9 cellular contexts compared by ENCODE assay signal in the genomic region with DNA sequence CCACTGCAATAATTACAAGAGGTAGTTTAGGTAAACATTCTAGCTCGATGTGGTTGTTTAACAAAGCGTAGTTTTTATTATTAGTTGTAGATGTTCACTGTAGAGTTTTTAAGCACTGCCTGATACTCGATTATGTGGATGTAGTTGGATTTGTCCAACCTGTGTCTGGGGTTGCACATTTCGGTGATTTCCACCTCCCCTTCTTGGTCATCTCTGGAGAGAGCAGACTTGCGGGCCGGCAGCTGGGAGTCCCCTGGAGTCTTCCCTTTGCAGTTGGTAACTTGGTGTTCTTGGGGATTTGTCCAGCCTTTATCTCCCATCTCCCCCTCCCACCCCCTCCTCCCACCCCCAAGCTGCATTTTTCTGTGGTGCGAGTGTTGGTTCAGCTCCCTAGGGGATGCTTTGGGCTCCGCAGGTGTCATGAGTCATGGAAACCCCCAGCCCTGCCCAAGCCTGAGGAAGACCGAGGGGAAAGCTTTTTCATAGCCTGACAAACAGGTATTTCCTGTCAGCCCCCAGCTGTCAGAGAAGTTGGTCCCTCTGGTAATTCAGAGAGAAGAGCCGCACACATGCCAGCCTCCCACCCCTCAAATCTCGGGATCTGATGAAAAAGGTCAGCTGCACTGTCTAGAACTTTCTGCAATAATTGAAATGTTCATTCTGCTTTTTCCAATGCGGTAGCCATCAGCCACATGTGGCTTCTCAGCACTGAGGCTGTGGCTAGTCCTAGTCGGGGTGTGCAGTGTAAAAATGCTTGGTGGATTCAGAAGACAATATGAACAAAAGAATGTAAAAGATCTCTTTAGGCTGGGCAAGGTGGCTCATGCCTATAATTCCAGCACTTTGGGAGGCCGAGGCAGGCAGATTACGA. TPM values are rescaled to one million over a fixed set of nuclear protein-coding genes. Genes with fewer than 3 reads are reported as not detected.
A peak's percentile ranks its signal among the peaks of the same experiment; 100 is the strongest.
DNase-seq lines count a peak whose midpoint lies in the region; ATAC-seq and TF ChIP-seq lines count a peak whose summit lies in the region.
"Had no signal": no experiment of that assay in that cellular context is flagged by ENCODE, and none has a peak within 500 bp of the region (broad histone marks: within the 10 kb centered on the region; RNA-seq: fewer than 3 reads in every experiment).

No MANE protein-coding gene starts in this region.

- H3K4me3 ChIP-seq in SK-N-SH (ENCODE audit: low read depth in 2 of 2, low read length in 1 of 2) (no peak overlapping the region), testis (no peak overlapping the region)

- H3K4me2 ChIP-seq in SK-N-SH = no peak overlapping the region

- H4K20me1 ChIP-seq in SK-N-SH (ENCODE audit: insufficient read depth) = no peaks in the 10 kb centered on the region

- peaks cover 53% of the 10 kb centered on the region for H3K4me1 Mint-ChIP-seq in T-helper 1 cell treated with Interleukin-12 subunit alpha and Interleukin-12 subunit beta and Interleukin-4 antibody, amounts not matched to agents 30 μg/mL and 1 μg/mL, for 36 hours (ENCODE audit: low read depth)
- H3K4me1 Mint-ChIP-seq in activated T-helper 2 cell treated with anti-CD3 and anti-CD28 coated beads, Interferon-gamma antibody, Interleukin-2, Interleukin-4, amounts not matched to agents 10 μg/mL and 5 μg/mL and 100 μg/mL, durations not matched to agents 14 hours and 24 hours and 36 hours (ENCODE audit: low read depth) = peaks cover 21% of the 10 kb centered on the region
- H3K4me1 Mint-ChIP-seq in stimulated activated naive B cell treated with anti-CD40 and anti-IgM and Interleukin-4, amounts not matched to agents 10 μg/mL and 1 μg/mL and 100 μg/mL, for 72 hours = peaks cover 42 to 57% of the 10 kb centered on the region in 2 donors

- H3K27ac ChIP-seq in SK-N-SH (ENCODE audit: low read depth in 2 of 2, low read length in 1 of 2) = no peak overlapping the region
- H3K27ac ChIP-seq in testis = no peak overlapping the region

- TF ChIP-seq CTCF in SK-N-SH (IDR thresholded peaks at IDR 0.05) (no peak), testis (IDR thresholded peaks at IDR 0.05) (no peak)

- peak overlapping the region; percentile 79 for H3K27ac Mint-ChIP-seq in T-helper 1 cell treated with Interleukin-12 subunit alpha and Interleukin-12 subunit beta and Interleukin-4 antibody, amounts not matched to agents 30 μg/mL and 1 μg/mL, for 36 hours
- H3K27ac Mint-ChIP-seq in activated T-helper 2 cell treated with anti-CD3 and anti-CD28 coated beads, Interferon-gamma antibody, Interleukin-2, Interleukin-4, amounts not matched to agents 10 μg/mL and 5 μg/mL and 100 μg/mL, durations not matched to agents 14 hours and 24 hours and 36 hours = peak overlapping the region; percentile 9
- H3K27ac Mint-ChIP-seq in stimulated activated naive B cell treated with anti-CD40 and anti-IgM and Interleukin-4, amounts not matched to agents 10 μg/mL and 1 μg/mL and 100 μg/mL, for 72 hours = peak overlapping the region; percentile 84

- H3K4me1 ChIP-seq in SK-N-SH (ENCODE audit: control insufficient read depth in 1 of 2, insufficient read depth in 2 of 2, low read depth in 1 of 2, low read length in 1 of 2) (peaks cover 0 to 7% of the 10 kb centered on the region in 2 experiments; a peak in 1 of 4 replicates), testis (peaks cover 7% of the 10 kb centered on the region)

- H3K27me3 ChIP-seq in SK-N-SH (ENCODE audit: insufficient read depth) = no peaks in the 10 kb centered on the region
- no peaks in the 10 kb centered on the region for H3K27me3 ChIP-seq in testis

- no peak overlapping the region for H3K9ac ChIP-seq in SK-N-SH

- H2AFZ ChIP-seq in SK-N-SH (ENCODE audit: low read depth) = no peak overlapping the region

- no peaks in the 10 kb centered on the region for H3K36me3 ChIP-seq in SK-N-SH (replicated peaks in 1 of 2; ENCODE audit: control insufficient read depth in 1 of 2, insufficient read depth in 2 of 2, low read length in 1 of 2)
- H3K36me3 ChIP-seq in testis (ENCODE audit: low read depth, missing control alignments) = no peaks in the 10 kb centered on the region

- POLR2A ChIA-PET in SK-N-SH (lab: Yijun Ruan, JAX) = no interaction called here

- peak overlapping the region; percentile 59 for H3K4me3 Mint-ChIP-seq in T-helper 1 cell treated with Interleukin-12 subunit alpha and Interleukin-12 subunit beta and Interleukin-4 antibody, amounts not matched to agents 30 μg/mL and 1 μg/mL, for 36 hours
- no peak overlapping the region for H3K4me3 Mint-ChIP-seq in activated T-helper 2 cell treated with anti-CD3 and anti-CD28 coated beads, Interferon-gamma antibody, Interleukin-2, Interleukin-4, amounts not matched to agents 10 μg/mL and 5 μg/mL and 100 μg/mL, durations not matched to agents 14 hours and 24 hours and 36 hours (ENCODE audit: low read depth)
- peak overlapping the region; percentile 19 to 44 for H3K4me3 Mint-ChIP-seq in stimulated activated naive B cell treated with anti-CD40 and anti-IgM and Interleukin-4, amounts not matched to agents 10 μg/mL and 1 μg/mL and 100 μg/mL, for 72 hours

- H3K9me3 ChIP-seq in SK-N-SH (no peaks in the 10 kb centered on the region), testis (no peaks in the 10 kb centered on the region)

- no peaks in the 10 kb centered on the region for H3K79me2 ChIP-seq in SK-N-SH (ENCODE audit: insufficient read depth)

- no peak for TF ChIP-seq EP300 in SK-N-SH (IDR thresholded peaks at IDR 0.05; ENCODE audit: borderline replicate concordance in 1 of 2, low read depth in 1 of 2, low read length in 1 of 2)

- H3K36me3 Mint-ChIP-seq in T-helper 1 cell treated with Interleukin-12 subunit alpha and Interleukin-12 subunit beta and Interleukin-4 antibody, amounts not matched to agents 30 μg/mL and 1 μg/mL, for 36 hours (ENCODE audit: low read depth) = peaks cover 15% of the 10 kb centered on the region
- H3K36me3 Mint-ChIP-seq in activated T-helper 2 cell treated with anti-CD3 and anti-CD28 coated beads, Interferon-gamma antibody, Interleukin-2, Interleukin-4, amounts not matched to agents 10 μg/mL and 5 μg/mL and 100 μg/mL, durations not matched to agents 14 hours and 24 hours and 36 hours (ENCODE audit: low read depth) = peaks cover 21% of the 10 kb centered on the region
- peaks cover 4 to 9% of the 10 kb centered on the region in 2 donors for H3K36me3 Mint-ChIP-seq in stimulated activated naive B cell treated with anti-CD40 and anti-IgM and Interleukin-4, amounts not matched to agents 10 μg/mL and 1 μg/mL and 100 μg/mL, for 72 hours

- intact Hi-C loops in activated T-helper 2 cell treated with anti-CD3 and anti-CD28 coated beads, Interferon-gamma antibody, Interleukin-2, Interleukin-4, amounts not matched to agents 10 μg/mL and 5 μg/mL and 100 μg/mL, durations not matched to agents 14 hours and 24 hours and 36 hours (cut with micrococcal nuclease) = no loop called here
- intact Hi-C loops in testis (cut with DNase I; ENCODE audit: low total_unique reads) = no loop called here

- ATAC-seq in HG03039 (IDR thresholded peaks at IDR 0.05; ENCODE audit: unreplicated experiment) = peak; percentile 47
- ATAC-seq in stimulated activated naive B cell treated with anti-CD40 and anti-IgM and Interleukin-4, amounts not matched to agents 10 μg/mL and 1 μg/mL and 100 μg/mL, for 72 hours (replicated peaks) = peak; percentile 86

- WGBS in SK-N-SH (ENCODE audit: low lambda C conversion rate) = 85% methylated on average over 13 of the region's 15 CpGs
- 76 to 87% methylated on average over 15 of the region's 15 CpGs for WGBS in testis, 2 donors

- no peak for TF ChIP-seq POLR2A in testis (IDR thresholded peaks at IDR 0.05)

- no peaks in the 10 kb centered on the region for H3K9me2 ChIP-seq in SK-N-SH

- no peak for TF ChIP-seq RAD21 in SK-N-SH (IDR thresholded peaks at IDR 0.05; ENCODE audit: low read length)

- no peaks in the 10 kb centered on the region for H3K9me3 Mint-ChIP-seq in T-helper 1 cell treated with Interleukin-12 subunit alpha and Interleukin-12 subunit beta and Interleukin-4 antibody, amounts not matched to agents 30 μg/mL and 1 μg/mL, for 36 hours
- H3K9me3 Mint-ChIP-seq in activated T-helper 2 cell treated with anti-CD3 and anti-CD28 coated beads, Interferon-gamma antibody, Interleukin-2, Interleukin-4, amounts not matched to agents 10 μg/mL and 5 μg/mL and 100 μg/mL, durations not matched to agents 14 hours and 24 hours and 36 hours = no peaks in the 10 kb centered on the region
- H3K9me3 Mint-ChIP-seq in stimulated activated naive B cell treated with anti-CD40 and anti-IgM and Interleukin-4, amounts not matched to agents 10 μg/mL and 1 μg/mL and 100 μg/mL, for 72 hours = peaks cover 4% of the 10 kb centered on the region in 2 donors

- no peaks in the 10 kb centered on the region for H3F3A ChIP-seq in SK-N-SH (replicated peaks; ENCODE audit: insufficient read depth)

- no peak for DNase-seq in T-helper 1 cell
- DNase-seq in activated T-helper 2 cell treated with anti-CD3 and anti-CD28 coated beads, Interferon-gamma antibody, Interleukin-2, Interleukin-4, amounts not matched to agents 10 μg/mL and 5 μg/mL and 100 μg/mL, durations not matched to agents 14 hours and 24 hours and 36 hours (ENCODE audit: low spot score) = no peak
- DNase-seq in stimulated activated naive B cell treated with anti-CD40 and anti-IgM and Interleukin-4, amounts not matched to agents 10 μg/mL and 1 μg/mL and 100 μg/mL, for 72 hours = peak; percentile 51
- DNase-seq in SK-N-SH = no peak
- DNase-seq in stimulated activated CD4-positive, alpha-beta T cell treated with anti-CD3 and anti-CD28 coated beads, Interleukin-4, amount 100 ng/mL, for 4 hours = no peak
- no peak for DNase-seq in testis
- DNase-seq: ACHN had no signal

- no peaks in the 10 kb centered on the region for H3K27me3 Mint-ChIP-seq in T-helper 1 cell treated with Interleukin-12 subunit alpha and Interleukin-12 subunit beta and Interleukin-4 antibody, amounts not matched to agents 30 μg/mL and 1 μg/mL, for 36 hours (ENCODE audit: low read depth)
- H3K27me3 Mint-ChIP-seq in activated T-helper 2 cell treated with anti-CD3 and anti-CD28 coated beads, Interferon-gamma antibody, Interleukin-2, Interleukin-4, amounts not matched to agents 10 μg/mL and 5 μg/mL and 100 μg/mL, durations not matched to agents 14 hours and 24 hours and 36 hours (ENCODE audit: low read depth) = no peaks in the 10 kb centered on the region
- H3K27me3 Mint-ChIP-seq in stimulated activated naive B cell treated with anti-CD40 and anti-IgM and Interleukin-4, amounts not matched to agents 10 μg/mL and 1 μg/mL and 100 μg/mL, for 72 hours = no peaks in the 10 kb centered on the region

- CTCF ChIA-PET in SK-N-SH (lab: Yijun Ruan, JAX) = interaction anchor here (0.6 to 0.8 kb wide), 2 partner anchors 13 to 93 kb away, joined by 3 read pairs; no protein-coding TSS in a partner anchor

TF ChIP-seq in SK-N-SH, 30 proteins besides CTCF, POLR2A, EP300 and RAD21 (continues in another document):
- TF ChIP-seq NRF1 (IDR thresholded peaks at IDR 0.05; ENCODE audit: low read depth, low read length) = no peak
- no peak for TF ChIP-seq FOXM1 (IDR thresholded peaks at IDR 0.05; ENCODE audit: low read depth)

RNA-seq across cellular contexts. Expression of a gene that starts 50.3 kb away (rescaled TPM):
- 96.5 and 101 TPM in 2 replicates for total RNA-seq in activated T-helper 2 cell treated with anti-CD3 and anti-CD28 coated beads, Interferon-gamma antibody, Interleukin-2, Interleukin-4, amounts not matched to agents 10 μg/mL and 5 μg/mL and 100 μg/mL, durations not matched to agents 14 hours and 24 hours and 36 hours
- polyA plus RNA-seq in SK-N-SH (2012; rRNA removed) = 7.5 and 7.9 TPM in 2 replicates
- polyA plus RNA-seq in SK-N-SH (2012; cell fraction: cytosol; rRNA removed) = 3.9 and 5.3 TPM in 2 replicates
- polyA plus RNA-seq in SK-N-SH (2012; cell fraction: nucleus; rRNA removed) = 34.1 and 47.2 TPM in 2 replicates
- 10 to 100 TPM; 44.8 to 80.7 TPM for total RNA-seq in testis
- polyA plus RNA-seq in testis (ENCODE audit: insufficient read depth, low read depth, low replicate concordance) = 63.7 TPM

Comparison
In these comparisons a context has a peak if more than half of its experiments do, and no peak if none do; other contexts are left out.
1. H3K27ac Mint-ChIP-seq: peak in every context shown above with its lines; median percentile 84 in stimulated activated naive B cell treated with anti-CD40 and anti-IgM and Interleukin-4, amounts not matched to agents 10 μg/mL and 1 μg/mL and 100 μg/mL, for 72 hours; 79 in T-helper 1 cell treated with Interleukin-12 subunit alpha and Interleukin-12 subunit beta and Interleukin-4 antibody, amounts not matched to agents 30 μg/mL and 1 μg/mL, for 36 hours; 9 in activated T-helper 2 cell treated with anti-CD3 and anti-CD28 coated beads, Interferon-gamma antibody, Interleukin-2, Interleukin-4, amounts not matched to agents 10 μg/mL and 5 μg/mL and 100 μg/mL, durations not matched to agents 14 hours and 24 hours and 36 hours.